ENCODE assay signal across 8 cellular contexts in the genomic region with DNA sequence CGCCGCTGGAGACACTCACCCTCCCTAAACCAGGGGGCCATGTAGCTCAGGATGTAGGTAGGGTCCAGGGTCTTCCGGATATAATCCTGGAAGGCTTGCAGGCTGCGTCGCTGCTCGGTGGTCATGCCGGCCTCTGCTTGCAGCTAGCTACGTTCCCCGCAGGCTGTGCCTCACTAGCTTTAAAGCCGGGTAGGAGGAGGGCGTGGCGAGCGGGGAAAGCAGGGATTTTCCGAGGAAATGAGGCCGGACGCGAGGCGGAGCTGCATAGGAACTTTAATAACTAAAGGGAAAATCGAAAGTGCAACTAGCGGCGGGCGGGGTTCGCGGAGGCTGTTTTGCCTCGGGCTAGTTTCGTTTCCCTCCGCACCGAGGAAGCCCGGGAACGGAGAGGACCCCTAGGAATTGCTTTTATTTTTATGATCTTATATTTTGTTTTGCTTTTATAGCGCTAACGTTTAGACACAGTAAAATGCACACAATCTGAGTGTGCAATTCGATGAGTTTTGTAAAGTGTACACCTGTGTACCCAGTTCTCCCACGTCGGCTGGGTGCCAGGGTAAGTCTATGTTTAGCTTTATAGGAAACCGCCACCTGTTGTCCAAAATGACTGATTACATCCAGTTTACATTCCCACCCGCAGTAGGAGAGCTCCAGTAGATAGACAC. TPM values are rescaled to one million over a fixed set of nuclear protein-coding genes. Genes with fewer than 3 reads are reported as not detected.
A peak's percentile ranks its signal among the peaks of the same experiment; 100 is the strongest.
DNase-seq lines count a peak whose midpoint lies in the region; TF ChIP-seq lines count a peak whose summit lies in the region.

Gene RIGI (minus strand): TSS at position 155 of the 665 bp plus-strand sequence. CDS start 30 bp downstream, at position 125.

- in situ Hi-C loops in HAP-1 (cut with MboI; ENCODE audit: low sequenced_read_pairs) = no loop called here

- H3K4me3 ChIP-seq in HAP-1 (peak within 1 kb of the TSS; percentile 46), MG63 (peak within 1 kb of the TSS; percentile 70), osteoblast (ENCODE audit: insufficient read depth, low read length) (peak within 1 kb of the TSS; percentile 81), thymus (ENCODE audit: low read length) (peak within 1 kb of the TSS; percentile 92)

- peak; percentile 37 for DNase-seq in GF-D8 (lab: John Stamatoyannopoulos, UW)
- peak; percentile 90 to 95 for DNase-seq in HAP-1 (ENCODE audit: low spot score in 2 of 2)
- peak; percentile 88 for DNase-seq in MG63
- DNase-seq in SK-N-DZ (ENCODE audit: low spot score) = peak; percentile 59
- peak; percentile 68 for DNase-seq in activated naive CD4-positive, alpha-beta T cell treated with anti-CD3 and anti-CD28 coated beads, Interleukin-2, amount 50 U/mL, for 16 hours
- peak; percentile 76 for DNase-seq in glomerular endothelial cell (ENCODE audit: extremely low read depth, low read depth, low spot score)
- DNase-seq in osteoblast (ENCODE audit: insufficient read length, low spot score, missing footprints) = peak; percentile 89

- H3K36me3 ChIP-seq in HAP-1 (replicated peaks) (no peaks in the 10 kb centered on the region), MG63 (no peaks in the 10 kb centered on the region), osteoblast (ENCODE audit: insufficient read depth, low read length) (no peaks in the 10 kb centered on the region), thymus (ENCODE audit: control insufficient read depth, insufficient read depth) (no peaks in the 10 kb centered on the region)

- TF ChIP-seq CTCF in osteoblast (IDR thresholded peaks at IDR 0.05; ENCODE audit: extremely low read depth, low read depth, low read length) = peak; percentile 57

- H3K27me3 ChIP-seq in HAP-1 (ENCODE audit: low read depth) (no peaks in the 10 kb centered on the region), MG63 (no peaks in the 10 kb centered on the region), osteoblast (ENCODE audit: insufficient read depth, low read length) (no peaks in the 10 kb centered on the region), thymus (ENCODE audit: control insufficient read depth, insufficient read depth) (no peaks in the 10 kb centered on the region)

- H3K9me3 ChIP-seq in HAP-1 (no peaks in the 10 kb centered on the region), MG63 (no peaks in the 10 kb centered on the region), osteoblast (ENCODE audit: low read depth, low read length) (no peaks in the 10 kb centered on the region), thymus (ENCODE audit: control insufficient read depth) (no peaks in the 10 kb centered on the region)

- WGBS in thymus = under 1% methylated on average over 37 of the region's 37 CpGs

- peaks cover 28% of the 10 kb centered on the region for H3K79me2 ChIP-seq in osteoblast (ENCODE audit: insufficient read depth, low read length)

- H3K4me1 ChIP-seq in HAP-1 = peaks cover 7% of the 10 kb centered on the region
- H3K4me1 ChIP-seq in osteoblast (ENCODE audit: insufficient read depth, low read length) = peaks cover 9% of the 10 kb centered on the region
- no peaks in the 10 kb centered on the region for H3K4me1 ChIP-seq in thymus (ENCODE audit: control insufficient read depth, insufficient read depth, low read length)

- no peaks in the 10 kb centered on the region for H4K20me1 ChIP-seq in osteoblast (ENCODE audit: insufficient read depth, low read length)

- H2AFZ ChIP-seq in osteoblast (ENCODE audit: low read length) = peak within 1 kb of the TSS; percentile 95

- peak within 1 kb of the TSS; percentile 87 for H3K4me2 ChIP-seq in osteoblast (ENCODE audit: insufficient read depth, low read length)

- H3K27ac ChIP-seq in osteoblast (ENCODE audit: low read depth, low read length) = peak within 1 kb of the TSS; percentile 70
- H3K27ac ChIP-seq in thymus (ENCODE audit: low read depth) = peak within 1 kb of the TSS; percentile 77

RNA-seq across cellular contexts. Expression of gene RIGI, which starts in this region (rescaled TPM):
- 3.5 and 3.8 TPM in 2 replicates for total RNA-seq in MG63 (2014; rRNA removed; shearing (Covaris generic); ENCODE audit: low replicate concordance)
- 0.17 and 0.29 TPM in 2 replicates for polyA plus RNA-seq in SK-N-DZ (2014; cell fraction: cytosol; rRNA removed)
- polyA plus RNA-seq in SK-N-DZ (2014; cell fraction: nucleus; rRNA removed) = 0.15 and 1.1 TPM in 2 replicates
- total RNA-seq in glomerular endothelial cell = 32.3 and 37.9 TPM in 2 replicates
- 10.3 and 12.7 TPM in 2 replicates for total RNA-seq in osteoblast
- polyA plus RNA-seq in thymus = 14.4 TPM

Comparison
In these comparisons a context has a peak if more than half of its experiments do, and no peak if none do; other contexts are left out.
1. Peak in every context shown above with its lines: DNase-seq, H3K4me3 ChIP-seq and H3K27ac ChIP-seq.
2. DNase-seq: peak in every context shown above with its lines; median percentile 92 in HAP-1; 89 in osteoblast; 88 in MG63; 76 in glomerular endothelial cell; 68 in activated naive CD4-positive, alpha-beta T cell treated with anti-CD3 and anti-CD28 coated beads, Interleukin-2, amount 50 U/mL, for 16 hours; 59 in SK-N-DZ; 37 in GF-D8.